Comparison of ENCODE assay signal across 28 cellular contexts in the genomic region with DNA sequence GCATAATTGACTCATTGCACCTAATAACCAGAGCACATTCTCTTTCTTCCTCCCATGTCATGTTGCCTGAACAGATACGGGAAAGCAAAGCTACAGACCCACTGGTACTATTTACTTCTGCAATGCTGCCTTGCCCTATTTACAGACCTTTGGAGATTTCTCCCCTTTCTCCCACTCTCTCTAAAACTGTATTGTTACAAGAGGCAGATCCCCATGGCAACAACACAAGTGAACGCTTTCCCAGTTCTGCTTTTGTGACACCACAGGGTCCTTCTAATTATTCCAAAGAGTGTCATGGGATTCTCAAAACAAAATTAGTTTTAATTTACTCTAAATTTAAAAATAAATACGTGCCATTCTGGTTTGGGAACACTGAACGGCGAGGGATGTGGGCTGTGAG.
DNase-seq lines count a peak whose midpoint lies in the region; ATAC-seq and TF ChIP-seq lines count a peak whose summit lies in the region.
"Had no signal": no experiment of that assay in that cellular context is flagged by ENCODE, and none has a peak within 500 bp of the region (broad histone marks: within the 10 kb centered on the region; RNA-seq: fewer than 3 reads in every experiment).

No MANE protein-coding gene starts in this region.

- H3K27me3 Mint-ChIP-seq in GM23338 (ENCODE audit: insufficient read depth, low read depth, poor library complexity): no peaks in the 10 kb centered on the region
- H3K27me3 Mint-ChIP-seq: dendritic cell treated with granulocyte-macrophage colony-stimulating factor and Interleukin-4, amounts not matched to agents 40 ng/mL and 50 ng/mL, for 4 days; naive B cell had no signal

- no peak overlapping the region for H4K5ac ChIP-seq in mesendoderm (ENCODE audit: low read length)

- H3K27me3 ChIP-seq in GM23338 (ENCODE audit: insufficient read depth): no peaks in the 10 kb centered on the region
- no peaks in the 10 kb centered on the region for H3K27me3 ChIP-seq in KMS-11 (ENCODE audit: insufficient read depth, low read depth)
- H3K27me3 ChIP-seq in mesendoderm (ENCODE audit: insufficient read depth, low read length, poor library complexity): no peaks in the 10 kb centered on the region
- no peaks in the 10 kb centered on the region for H3K27me3 ChIP-seq in tibial nerve
- H3K27me3 ChIP-seq: BLaER1 had no signal

- peaks cover 9% of the 10 kb centered on the region; the same call in 1 of the 2 replicates for H3K9me2 ChIP-seq in GM23338 (ENCODE audit: insufficient read depth)

- WGBS in mesendoderm (ENCODE audit: extremely low coverage, insufficient coverage, low lambda C conversion rate): 100% methylated on average over 3 of the region's 5 CpGs
- WGBS in tibial nerve, 2 donors: 67 to 73% methylated on average over 5 of the region's 5 CpGs

- no peak overlapping the region for H2BK15ac ChIP-seq in mesendoderm (replicated peaks; ENCODE audit: low read depth)

- no peaks in the 10 kb centered on the region for H3F3A ChIP-seq in GM23338 (replicated peaks; ENCODE audit: low read depth)

- TF ChIP-seq POLR2A in tibial nerve (IDR thresholded peaks at IDR 0.05): no peak

- peaks cover 8% of the 10 kb centered on the region; the same call in 1 of the 3 replicates for H3K9me3 Mint-ChIP-seq in GM23338
- H3K9me3 Mint-ChIP-seq: dendritic cell treated with granulocyte-macrophage colony-stimulating factor and Interleukin-4, amounts not matched to agents 40 ng/mL and 50 ng/mL, for 4 days had no signal

- peak; percentile 28; the same call in 1 of the 3 replicates for ATAC-seq in GM23338
- no peak for ATAC-seq in HG03139 (IDR thresholded peaks at IDR 0.05; ENCODE audit: unreplicated experiment)
- ATAC-seq: activated CD4-positive, CD25-positive, alpha-beta regulatory T cell treated with anti-CD3 and anti-CD28 coated beads, Interleukin-2, amount 50 U/mL, for 24 hours; activated T-cell treated with anti-CD3 and anti-CD28 coated beads, Interleukin-2, amount 50 U/mL, for 72 hours; esophagus mucosa; stimulated activated naive B cell treated with anti-CD40 and anti-IgM and Interleukin-4, amounts not matched to agents 10 μg/mL and 1 μg/mL and 100 μg/mL, for 72 hours had no signal

- no peak overlapping the region for H2BK5ac ChIP-seq in mesendoderm (ENCODE audit: low read length)

- H3K79me1 ChIP-seq in mesendoderm (ENCODE audit: low read length): no peaks in the 10 kb centered on the region

- H3K56ac ChIP-seq in mesendoderm (ENCODE audit: low read length): no peak overlapping the region

- peak; percentile 19 for DNase-seq in GM23338 (ENCODE audit: low spot score)
- DNase-seq in RPMI8226: peak; percentile 49
- DNase-seq in mesendoderm: peak; percentile 16
- no peak for DNase-seq in NCI-H1436 treated with DMSO at 0.1 percent for 48 hours (lab: John Stamatoyannopoulos, UW)
- no peak for DNase-seq in tibial nerve (ENCODE audit: low spot score in 2 of 2)
- DNase-seq in GM19238 (ENCODE audit: insufficient read length, low spot score): no peak
- DNase-seq: activated CD4-positive, alpha-beta T cell treated with anti-CD3 and anti-CD28 coated beads, Interleukin-2, amount 50 U/mL, for 4 hours; activated T-cell treated with anti-CD3 and anti-CD28 coated beads, Interleukin-2, amount 50 U/mL, for 72 hours; DMS153; endodermal cell; GM23248; KG1; MG63; midbrain; naive B cell; NCI-H1436; NCI-H2171; NCI-H526; Right ventricle myocardium superior; stimulated activated naive B cell treated with anti-CD40 and anti-IgM and Interleukin-4, amounts not matched to agents 10 μg/mL and 1 μg/mL and 100 μg/mL, for 72 hours; T-helper 2 cell had no signal

- H3K9ac ChIP-seq in KMS-11 (no peak overlapping the region), mesendoderm (ENCODE audit: low read length) (no peak overlapping the region)
- H3K9ac ChIP-seq: BLaER1, GM23248 had no signal

- H3K36me3 ChIP-seq in GM23338 (ENCODE audit: insufficient read depth) (no peaks in the 10 kb centered on the region), KMS-11 (ENCODE audit: insufficient read depth) (no peaks in the 10 kb centered on the region), mesendoderm (ENCODE audit: control insufficient read depth, insufficient read depth, low read length) (no peaks in the 10 kb centered on the region), tibial nerve (no peaks in the 10 kb centered on the region)
- H3K36me3 ChIP-seq: BLaER1, MG63 had no signal

- no peak for TF ChIP-seq EP300 in tibial nerve (IDR thresholded peaks at IDR 0.05)

- H3K18ac ChIP-seq in mesendoderm (ENCODE audit: low read length): no peak overlapping the region

- no peaks in the 10 kb centered on the region for H3K79me2 ChIP-seq in GM23338 (replicated peaks; ENCODE audit: insufficient read depth)
- H3K79me2 ChIP-seq in KMS-11 (ENCODE audit: insufficient read depth, low read depth): no peaks in the 10 kb centered on the region
- no peaks in the 10 kb centered on the region for H3K79me2 ChIP-seq in mesendoderm (ENCODE audit: control insufficient read depth, insufficient read depth, low read length)

- peaks cover 9% of the 10 kb centered on the region for H3K4me1 ChIP-seq in GM23338 (ENCODE audit: insufficient read depth)
- H3K4me1 ChIP-seq in KMS-11 (ENCODE audit: low read depth, poor library complexity, severe bottlenecking): peaks cover 76% of the 10 kb centered on the region
- no peaks in the 10 kb centered on the region for H3K4me1 ChIP-seq in mesendoderm (ENCODE audit: control insufficient read depth, low read depth, low read length)
- H3K4me1 ChIP-seq in tibial nerve: no peaks in the 10 kb centered on the region
- H3K4me1 ChIP-seq: BLaER1 had no signal

- H4K8ac ChIP-seq in mesendoderm (ENCODE audit: low read depth, low read length): no peak overlapping the region

- H3K4ac ChIP-seq in mesendoderm (ENCODE audit: low read depth, low read length): no peak overlapping the region

- no peaks in the 10 kb centered on the region for H4K20me1 ChIP-seq in GM23338 (replicated peaks; ENCODE audit: insufficient read depth)
- no peaks in the 10 kb centered on the region for H4K20me1 ChIP-seq in KMS-11 (ENCODE audit: insufficient read depth)
- H4K20me1 ChIP-seq: BLaER1 had no signal

- H3K4me2 ChIP-seq in GM23338 (no peak overlapping the region), KMS-11 (peak overlapping the region; percentile 94; the same call in 1 of the 2 replicates), mesendoderm (ENCODE audit: low read length) (no peak overlapping the region)
- H3K4me2 ChIP-seq: BLaER1 had no signal

- H3K4me1 Mint-ChIP-seq in GM23338: peaks cover 13% of the 10 kb centered on the region; the same call in 2 of the 3 replicates
- H3K4me1 Mint-ChIP-seq: endodermal cell; naive B cell; stimulated activated naive B cell treated with anti-CD40 and anti-IgM and Interleukin-4, amounts not matched to agents 10 μg/mL and 1 μg/mL and 100 μg/mL, for 72 hours had no signal

- TF ChIP-seq CTCF in GM23338 (conservative IDR thresholded peaks at IDR 0.05; ENCODE audit: low read depth in 2 of 2): no peak
- no peak for TF ChIP-seq CTCF in KMS-11 (conservative IDR thresholded peaks at IDR 0.05; ENCODE audit: low read depth, low read length)
- TF ChIP-seq CTCF in tibial nerve (IDR thresholded peaks at IDR 0.05): no peak

- no peak overlapping the region for H2AK5ac ChIP-seq in mesendoderm (ENCODE audit: low read length)

- no peak overlapping the region for H2BK120ac ChIP-seq in mesendoderm (ENCODE audit: low read depth, low read length)

- no peak overlapping the region for H3K4me3 Mint-ChIP-seq in GM23338
- H3K4me3 Mint-ChIP-seq: activated T-cell treated with anti-CD3 and anti-CD28 coated beads, Interleukin-2, amount 50 U/mL, for 72 hours; dendritic cell treated with granulocyte-macrophage colony-stimulating factor and Interleukin-4, amounts not matched to agents 40 ng/mL and 50 ng/mL, for 4 days; endodermal cell; naive B cell; stimulated activated naive B cell treated with anti-CD40 and anti-IgM and Interleukin-4, amounts not matched to agents 10 μg/mL and 1 μg/mL and 100 μg/mL, for 72 hours had no signal

- H3K23ac ChIP-seq in mesendoderm (ENCODE audit: low read length): no peak overlapping the region

- H3K27ac ChIP-seq in GM23338 (ENCODE audit: low read depth) (no peak overlapping the region), KMS-11 (peak overlapping the region; percentile 61; the same call in 1 of the 2 replicates), mesendoderm (ENCODE audit: low read depth, low read length) (no peak overlapping the region), tibial nerve (no peak overlapping the region)
- H3K27ac ChIP-seq: BLaER1, GM23248, HL-60 had no signal

- no peak overlapping the region for H2AFZ ChIP-seq in GM23338
- no peak overlapping the region for H2AFZ ChIP-seq in KMS-11 (ENCODE audit: low read depth)
- H2AFZ ChIP-seq: GM23248 had no signal

- H3K27ac Mint-ChIP-seq in GM23338: no peak overlapping the region
- H3K27ac Mint-ChIP-seq: activated T-cell treated with anti-CD3 and anti-CD28 coated beads, Interleukin-2, amount 50 U/mL, for 72 hours; dendritic cell treated with granulocyte-macrophage colony-stimulating factor and Interleukin-4, amounts not matched to agents 40 ng/mL and 50 ng/mL, for 4 days; endodermal cell; naive B cell; stimulated activated naive B cell treated with anti-CD40 and anti-IgM and Interleukin-4, amounts not matched to agents 10 μg/mL and 1 μg/mL and 100 μg/mL, for 72 hours had no signal

- H3K36me3 Mint-ChIP-seq in GM23338 (ENCODE audit: low read depth): no peaks in the 10 kb centered on the region; the same call in 2 of the 3 replicates
- H3K36me3 Mint-ChIP-seq: naive B cell; stimulated activated naive B cell treated with anti-CD40 and anti-IgM and Interleukin-4, amounts not matched to agents 10 μg/mL and 1 μg/mL and 100 μg/mL, for 72 hours had no signal

- no peak overlapping the region for H3K4me3 ChIP-seq in GM23338
- no peak overlapping the region for H3K4me3 ChIP-seq in KMS-11 (IDR thresholded peaks at IDR 0.05; ENCODE audit: insufficient read depth, low read depth, low read length)
- no peak overlapping the region for H3K4me3 ChIP-seq in mesendoderm (ENCODE audit: low read length)
- H3K4me3 ChIP-seq in tibial nerve: no peak overlapping the region
- H3K4me3 ChIP-seq: BLaER1, GM23248, MG63 had no signal

- peaks cover 0 to 11% (median 2%) of the 10 kb centered on the region in 4 donors for H3K9me3 ChIP-seq in tibial nerve

Comparison
In these comparisons a context has a peak if more than half of its experiments do, and no peak if none do; other contexts are left out.
1. DNase-seq: peak in GM23338 (single experiment), RPMI8226 (single experiment) and mesendoderm (single experiment); none in NCI-H1436 treated with DMSO at 0.1 percent for 48 hours (single experiment), tibial nerve (0 of 2) and GM19238 (single experiment).